8 cellular contexts compared by ENCODE assay signal in the genomic region with DNA sequence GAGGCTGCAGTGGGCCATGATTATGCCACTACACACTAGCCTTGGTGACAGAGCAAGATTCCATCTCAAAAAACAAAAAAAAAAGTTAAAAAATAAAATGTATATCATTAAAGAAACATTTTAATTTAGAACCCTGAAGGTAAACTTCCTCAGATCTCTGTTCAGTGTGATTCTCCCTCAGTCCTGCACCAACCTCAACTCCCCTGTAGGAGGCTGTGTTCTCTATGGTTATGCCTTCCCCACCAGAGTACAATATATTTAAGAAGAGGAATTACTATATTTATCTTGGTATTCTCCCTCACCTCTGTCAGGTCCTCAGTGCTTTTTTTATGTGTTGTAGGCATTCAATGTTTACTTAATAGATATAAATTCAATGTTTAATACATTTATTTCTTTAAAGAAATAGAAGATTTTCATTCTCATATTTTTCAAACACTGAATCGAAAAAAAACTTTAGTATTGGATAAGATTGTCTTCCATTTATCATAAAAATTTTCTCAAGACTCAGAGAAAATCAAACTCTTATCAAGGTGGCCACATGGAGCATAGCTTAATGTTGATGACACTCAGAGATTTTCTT. TPM values are rescaled to one million over a fixed set of nuclear protein-coding genes. Genes with fewer than 3 reads are reported as not detected.
A peak's percentile ranks its signal among the peaks of the same experiment; 100 is the strongest.
DNase-seq lines count a peak whose midpoint lies in the region; ATAC-seq and TF ChIP-seq lines count a peak whose summit lies in the region.

No MANE protein-coding gene starts in this region.

- no peak overlapping the region for H3K4me3 ChIP-seq in heart right ventricle
- H3K4me3 ChIP-seq in thyroid gland (replicated peaks in 1 of 3): no peak overlapping the region

- no peaks in the 10 kb centered on the region for H3K9me3 ChIP-seq in heart right ventricle
- no peaks in the 10 kb centered on the region for H3K9me3 ChIP-seq in thyroid gland

- no peak for DNase-seq in heart right ventricle
- DNase-seq in left ventricle myocardium superior: no peak
- DNase-seq in NCI-H2196 (lab: John Stamatoyannopoulos, UW; ENCODE audit: unreplicated experiment): peak; percentile 23
- DNase-seq in activated gamma-delta T cell treated with anti-CD3 and anti-CD28 coated beads, Interleukin-2, amount 50 U/mL, for 16 hours (ENCODE audit: low read depth): peak; percentile 20
- peak; percentile 51 for DNase-seq in iPS-NIHi7 (ENCODE audit: extremely low spot score)
- DNase-seq in thyroid gland: no peak

- TF ChIP-seq CTCF in heart right ventricle (IDR thresholded peaks at IDR 0.05) (peak in 8 of 9 donors; percentile 11 to 78 (median 58)), thyroid gland (IDR thresholded peaks at IDR 0.05) (peak in 5 of 6 experiments; percentile 11 to 41 (median 22))

- no peak for ATAC-seq in heart right ventricle
- ATAC-seq in left ventricle myocardium superior: no peak
- ATAC-seq in HG02610 (IDR thresholded peaks at IDR 0.05; ENCODE audit: unreplicated experiment): peak; percentile 48
- no peak for ATAC-seq in GM19463 (IDR thresholded peaks at IDR 0.05; ENCODE audit: unreplicated experiment)

- peak overlapping the region in 1 of 10 donors; percentile 45 for H3K27ac ChIP-seq in heart right ventricle
- no peak overlapping the region for H3K27ac ChIP-seq in thyroid gland

- WGBS in heart right ventricle, 2 donors: 99 to 100% methylated on average over 1 of the region's 1 CpG
- 96 to 100% methylated on average over 1 of the region's 1 CpG for WGBS in thyroid gland, 2 donors

- H3K36me3 ChIP-seq in heart right ventricle (no peaks in the 10 kb centered on the region), thyroid gland (no peaks in the 10 kb centered on the region)

- no peaks in the 10 kb centered on the region for H3K27me3 ChIP-seq in heart right ventricle
- H3K27me3 ChIP-seq in thyroid gland: no peaks in the 10 kb centered on the region

- H3K4me1 ChIP-seq in heart right ventricle: peaks cover 0 to 33% (median 21%) of the 10 kb centered on the region in 9 donors
- H3K4me1 ChIP-seq in thyroid gland: peaks cover 6 to 11% of the 10 kb centered on the region in 2 donors

- no peak for TF ChIP-seq POLR2A in thyroid gland (IDR thresholded peaks at IDR 0.05)

- intact Hi-C loops in heart right ventricle (cut with DNase I): loop anchor here in 7 of 10 donors (2.0 to 10.0 kb wide), 8 partner anchors 33 to 245 kb away; no protein-coding TSS in a partner anchor
- intact Hi-C loops in left ventricle myocardium superior (cut with micrococcal nuclease): loop anchor here (5.0 to 10.0 kb wide), 2 partner anchors 75 to 467 kb away; no protein-coding TSS in a partner anchor
- intact Hi-C loops in thyroid gland (cut with DNase I): no loop called here

RNA-seq across cellular contexts. Expression of gene LRRC8B, which starts 4.8 kb away (rescaled TPM):
- total RNA-seq in heart right ventricle: 1 to 10 TPM; 2.4 to 6.6 (median 4.5) TPM
- polyA plus RNA-seq in heart right ventricle: 1 to 10 TPM; 1.7 to 2.2 TPM
- total RNA-seq in left ventricle myocardium superior: 2.5 TPM
- 10 to 100 TPM; 11.5 to 27.8 (median 24.4) TPM for total RNA-seq in thyroid gland

Comparison
In these comparisons a context has a peak if more than half of its experiments do, and no peak if none do; other contexts are left out.
1. DNase-seq: peak in NCI-H2196 (single experiment), activated gamma-delta T cell treated with anti-CD3 and anti-CD28 coated beads, Interleukin-2, amount 50 U/mL, for 16 hours (single experiment) and iPS-NIHi7 (single experiment); none in heart right ventricle (0 of 2), left ventricle myocardium superior (single experiment) and thyroid gland (0 of 2).